In the genomic region with DNA sequence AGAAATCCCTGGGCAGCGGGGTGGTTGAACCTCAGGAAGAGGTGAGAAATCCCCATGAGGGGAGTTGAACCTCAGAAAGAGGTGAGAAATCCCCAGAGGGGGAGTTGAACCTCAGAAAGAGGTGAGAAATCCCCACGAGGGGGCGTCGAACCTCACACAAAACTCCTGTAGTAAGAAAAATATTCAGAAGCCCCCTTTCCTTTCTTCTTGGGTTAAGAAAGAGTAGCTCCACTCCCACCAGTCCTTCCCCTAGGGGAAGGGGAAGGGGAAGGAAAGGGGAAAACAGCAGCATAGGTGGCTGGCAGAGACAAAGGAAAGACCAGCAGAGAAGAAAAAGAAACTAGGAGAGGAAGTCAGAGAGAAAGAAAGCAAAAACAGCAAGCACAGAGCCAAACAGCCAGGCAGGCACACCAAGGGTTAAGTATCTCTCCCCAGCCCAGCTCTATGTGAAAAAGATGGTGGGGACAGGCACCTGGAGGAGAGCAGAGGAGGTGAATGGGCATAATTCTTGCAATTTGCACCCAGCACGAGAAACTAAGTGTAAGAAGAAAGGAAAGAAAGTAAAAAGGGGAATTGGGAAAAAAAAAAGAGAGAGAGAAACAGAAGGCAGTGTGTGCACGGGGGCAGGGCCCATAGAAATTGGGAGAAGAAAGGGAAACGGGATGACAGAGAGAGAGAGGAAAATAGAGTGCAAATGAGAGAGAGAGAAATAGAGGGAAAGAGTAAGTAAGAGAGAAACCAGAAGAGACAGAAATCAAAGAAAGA, we compare ENCODE assay signal across 10 cellular contexts.
A peak's percentile ranks its signal among the peaks of the same experiment; 100 is the strongest.
DNase-seq lines count a peak whose midpoint lies in the region; ATAC-seq and TF ChIP-seq lines count a peak whose summit lies in the region.
"Had no signal": no experiment of that assay in that cellular context is flagged by ENCODE, and none has a peak within 500 bp of the region (broad histone marks: within the 10 kb centered on the region; RNA-seq: fewer than 3 reads in every experiment).

No MANE protein-coding gene starts in this region.

- DNase-seq in activated B cell treated with CpG ODN at 0.5 μM for 24 hours: no peak
- DNase-seq in mesothelial cell of epicardium (ENCODE audit: low spot score in 2 of 2, unreplicated experiment in 2 of 2): no peak
- DNase-seq in activated CD4-positive, CD25-positive, alpha-beta regulatory T cell (lab: John Stamatoyannopoulos, UW): no peak
- no peak for DNase-seq in T-helper 9 cell
- no peak for DNase-seq in activated naive CD4-positive, alpha-beta T cell (lab: John Stamatoyannopoulos, UW)
- no peak for DNase-seq in GM13976 (ENCODE audit: low spot score)
- DNase-seq: NCI-H2081 treated with DMSO at 0.1 percent for 48 hours, testis had no signal

- H3K4me3 Mint-ChIP-seq in activated B cell treated with CpG ODN at 0.5 μM for 24 hours (no peak overlapping the region), mesothelial cell of epicardium (no peak overlapping the region)

- H3K36me3 Mint-ChIP-seq in activated B cell treated with CpG ODN at 0.5 μM for 24 hours (ENCODE audit: low read depth) (no peaks in the 10 kb centered on the region), mesothelial cell of epicardium (no peaks in the 10 kb centered on the region)

- intact Hi-C loops in activated B cell treated with CpG ODN at 0.5 μM for 24 hours (cut with micrococcal nuclease): no loop called here

- H3K4me1 Mint-ChIP-seq in activated B cell treated with CpG ODN at 0.5 μM for 24 hours (peaks cover 17% of the 10 kb centered on the region), mesothelial cell of epicardium (peaks cover 19% of the 10 kb centered on the region)

- no peak for TF ChIP-seq CTCF in activated B cell treated with CpG ODN at 0.5 μM for 24 hours (IDR thresholded peaks at IDR 0.05)
- no peak for TF ChIP-seq CTCF in mesothelial cell of epicardium (IDR thresholded peaks at IDR 0.05; ENCODE audit: unreplicated experiment)
- no peak for TF ChIP-seq CTCF in GM13976 (IDR thresholded peaks at IDR 0.05; ENCODE audit: borderline replicate concordance, control extremely low read depth, extremely low read depth, insufficient read depth, missing control alignments)

- ATAC-seq in GM18502 (IDR thresholded peaks at IDR 0.05; ENCODE audit: poor library complexity, unreplicated experiment) (peak; percentile 60), HG03103 (IDR thresholded peaks at IDR 0.05; ENCODE audit: low read depth, unreplicated experiment) (peak; percentile 44), activated B cell treated with CpG ODN at 0.5 μM for 24 hours (ENCODE audit: low read depth) (no peak)

- POLR2A ChIA-PET in activated B cell treated with CpG ODN at 0.5 μM for 24 hours (lab: Charles Lee): no interaction called here

- no peaks in the 10 kb centered on the region for H3K27me3 Mint-ChIP-seq in activated B cell treated with CpG ODN at 0.5 μM for 24 hours
- H3K27me3 Mint-ChIP-seq in mesothelial cell of epicardium (ENCODE audit: low read depth): no peaks in the 10 kb centered on the region

- peak overlapping the region; percentile 59 for H3K27ac Mint-ChIP-seq in activated B cell treated with CpG ODN at 0.5 μM for 24 hours
- peak overlapping the region; percentile 17 for H3K27ac Mint-ChIP-seq in mesothelial cell of epicardium

- in situ Hi-C loops in GM13976 (cut with MboI; ENCODE audit: low sequenced_read_pairs, unreplicated experiment): no loop called here

- CTCF ChIA-PET in activated B cell treated with CpG ODN at 0.5 μM for 24 hours (lab: Charles Lee): no interaction called here

- no peaks in the 10 kb centered on the region for H3K9me3 Mint-ChIP-seq in activated B cell treated with CpG ODN at 0.5 μM for 24 hours
- H3K9me3 Mint-ChIP-seq in mesothelial cell of epicardium: peaks cover 7% of the 10 kb centered on the region
